Comparison of ENCODE assay signal across 17 cellular contexts in genomic region chr3:15367059-15367458, GRCh38. TPM values are rescaled to one million over a fixed set of nuclear protein-coding genes. Genes with fewer than 3 reads are reported as not detected.
DNase-seq lines count a peak whose midpoint lies in the region; ATAC-seq, FAIRE-seq and TF ChIP-seq lines count a peak whose summit lies in the region.
"Had no signal": no experiment of that assay in that cellular context is flagged by ENCODE, and none has a peak within 500 bp of the region (broad histone marks: within the 10 kb centered on the region; RNA-seq: fewer than 3 reads in every experiment).

No MANE protein-coding gene starts in this region.

- TF ChIP-seq POLR2A in GM12892 (IDR thresholded peaks at IDR 0.05; ENCODE audit: low read depth, low read length), result no peak

- FAIRE-seq in GM12892 (lab: Jason Lieb, UNC), result no peak
- FAIRE-seq: G401.6 had no signal

- peaks cover 23% of the 10 kb centered on the region for H3K4me1 ChIP-seq in CD4-positive, alpha-beta memory T cell (ENCODE audit: insufficient read depth, low read length)
- H3K4me1 ChIP-seq: psoas muscle had no signal

- POLR2A ChIA-PET in activated CD8-positive, alpha-beta T cell treated with anti-CD3 and anti-CD28 coated beads for 36 hours (lab: Charles Lee), result interaction anchor here (0.6 to 1.5 kb wide), 2 partner anchors 9 to 98 kb away, joined by 3 read pairs; no protein-coding TSS in a partner anchor
- POLR2A ChIA-PET in activated CD8-positive, alpha-beta T cell treated with anti-CD3 and anti-CD28 coated beads, Interleukin-2, amount 10 ng/mL, durations not matched to agents 7 days and 5 days (lab: Charles Lee), result interaction anchor here (0.9 kb wide), 1 partner anchor 9 kb away, joined by 3 read pairs; no protein-coding TSS in a partner anchor
- POLR2A ChIA-PET in CD4-positive, alpha-beta memory T cell (lab: Charles Lee; ENCODE audit: partially characterized antibody), result interaction anchor here (0.8 to 1.7 kb wide), 3 partner anchors 19 to 66 kb away, joined by 3 to 5 read pairs (median 4); partner anchors contain the start of gene SH3BP5

- peaks cover 6% of the 10 kb centered on the region for H3K27me3 Mint-ChIP-seq in activated CD8-positive, alpha-beta T cell treated with anti-CD3 and anti-CD28 coated beads for 36 hours
- H3K27me3 Mint-ChIP-seq in activated CD8-positive, alpha-beta T cell treated with anti-CD3 and anti-CD28 coated beads, Interleukin-2, amount 10 ng/mL, durations not matched to agents 7 days and 5 days (ENCODE audit: low read depth), result peaks cover 18% of the 10 kb centered on the region
- no peaks in the 10 kb centered on the region for H3K27me3 Mint-ChIP-seq in stimulated activated naive B cell treated with anti-CD40 and anti-IgM and Interleukin-4, amounts not matched to agents 10 μg/mL and 1 μg/mL and 100 μg/mL, for 72 hours
- no peaks in the 10 kb centered on the region for H3K27me3 Mint-ChIP-seq in CD4-positive, alpha-beta memory T cell
- H3K27me3 Mint-ChIP-seq: T-cell had no signal

- ATAC-seq in activated CD8-positive, alpha-beta T cell treated with anti-CD3 and anti-CD28 coated beads for 36 hours, result peak; percentile 29
- ATAC-seq in activated CD8-positive, alpha-beta T cell treated with anti-CD3 and anti-CD28 coated beads, Interleukin-2, amount 10 ng/mL, durations not matched to agents 7 days and 5 days, result no peak
- peak; percentile 48 for ATAC-seq in SK-N-SH treated with all-trans-retinoic acid at 6 μM for 48 hours
- ATAC-seq in stimulated activated naive B cell treated with anti-CD40 and anti-IgM and Interleukin-4, amounts not matched to agents 10 μg/mL and 1 μg/mL and 100 μg/mL, for 72 hours (replicated peaks), result peak; percentile 43 to 49
- ATAC-seq in HG03439 (IDR thresholded peaks at IDR 0.05; ENCODE audit: unreplicated experiment), result no peak
- ATAC-seq: psoas muscle, T-cell had no signal

- no peaks in the 10 kb centered on the region for H3K27me3 ChIP-seq in CD4-positive, alpha-beta memory T cell (ENCODE audit: insufficient read depth, low read length)

- TF ChIP-seq CTCF in activated CD8-positive, alpha-beta T cell treated with anti-CD3 and anti-CD28 coated beads for 36 hours (IDR thresholded peaks at IDR 0.05), result no peak
- TF ChIP-seq CTCF in epithelial cell of esophagus (IDR thresholded peaks at IDR 0.05; ENCODE audit: insufficient read depth, low read depth, low read length, missing control alignments), result no peak

- H3K36me3 ChIP-seq in CD4-positive, alpha-beta memory T cell (ENCODE audit: insufficient read depth, low read length), result no peaks in the 10 kb centered on the region

- H3K4me3 ChIP-seq in epithelial cell of esophagus (ENCODE audit: low read length), result no peak overlapping the region
- H3K4me3 ChIP-seq in CD4-positive, alpha-beta memory T cell (ENCODE audit: low read length in 2 of 2), result no peak overlapping the region
- H3K4me3 ChIP-seq: psoas muscle had no signal

- H3K9me3 Mint-ChIP-seq in activated CD8-positive, alpha-beta T cell treated with anti-CD3 and anti-CD28 coated beads for 36 hours, result no peaks in the 10 kb centered on the region
- no peaks in the 10 kb centered on the region for H3K9me3 Mint-ChIP-seq in activated CD8-positive, alpha-beta T cell treated with anti-CD3 and anti-CD28 coated beads, Interleukin-2, amount 10 ng/mL, durations not matched to agents 7 days and 5 days (ENCODE audit: insufficient read depth)
- no peaks in the 10 kb centered on the region for H3K9me3 Mint-ChIP-seq in stimulated activated naive B cell treated with anti-CD40 and anti-IgM and Interleukin-4, amounts not matched to agents 10 μg/mL and 1 μg/mL and 100 μg/mL, for 72 hours
- H3K9me3 Mint-ChIP-seq in CD4-positive, alpha-beta memory T cell, result no peaks in the 10 kb centered on the region
- H3K9me3 Mint-ChIP-seq: activated naive CD8-positive, alpha-beta T cell treated with anti-CD3 and anti-CD28 coated beads, Interleukin-2, amount 10 ng/mL, durations not matched to agents 7 days and 5 days; T-cell had no signal

- intact Hi-C loops in activated CD8-positive, alpha-beta T cell treated with anti-CD3 and anti-CD28 coated beads for 36 hours (cut with micrococcal nuclease), result no loop called here
- intact Hi-C loops in CD4-positive, alpha-beta memory T cell (cut with micrococcal nuclease), result no loop called here

- CTCF ChIA-PET in activated CD8-positive, alpha-beta T cell treated with anti-CD3 and anti-CD28 coated beads for 36 hours (lab: Charles Lee), result interaction anchor here (0.9 to 2.7 kb wide), 9 partner anchors 9 to 100 kb away, joined by 3 to 12 read pairs (median 3); partner anchors contain the start of gene SH3BP5
- CTCF ChIA-PET in activated CD8-positive, alpha-beta T cell treated with anti-CD3 and anti-CD28 coated beads, Interleukin-2, amount 10 ng/mL, durations not matched to agents 7 days and 5 days (lab: Charles Lee), result interaction anchor here (1.1 to 3.3 kb wide), 9 partner anchors 9 to 259 kb away, joined by 3 to 11 read pairs (median 4); no protein-coding TSS in a partner anchor
- CTCF ChIA-PET in CD4-positive, alpha-beta memory T cell (lab: Charles Lee; ENCODE audit: partially characterized antibody), result interaction anchor here (1.1 to 1.3 kb wide), 4 partner anchors 9 to 99 kb away, joined by 3 to 7 read pairs (median 3); no protein-coding TSS in a partner anchor

- no peak overlapping the region for H3K4me3 Mint-ChIP-seq in activated CD8-positive, alpha-beta T cell treated with anti-CD3 and anti-CD28 coated beads for 36 hours
- no peak overlapping the region for H3K4me3 Mint-ChIP-seq in activated CD8-positive, alpha-beta T cell treated with anti-CD3 and anti-CD28 coated beads, Interleukin-2, amount 10 ng/mL, durations not matched to agents 7 days and 5 days
- H3K4me3 Mint-ChIP-seq in stimulated activated naive B cell treated with anti-CD40 and anti-IgM and Interleukin-4, amounts not matched to agents 10 μg/mL and 1 μg/mL and 100 μg/mL, for 72 hours, result peak overlapping the region in 1 of 2 donors; percentile 43
- peak overlapping the region in 1 of 8 donors; percentile 7 for H3K4me3 Mint-ChIP-seq in CD4-positive, alpha-beta memory T cell
- H3K4me3 Mint-ChIP-seq: activated naive CD8-positive, alpha-beta T cell treated with anti-CD3 and anti-CD28 coated beads, Interleukin-2, amount 10 ng/mL, durations not matched to agents 7 days and 5 days; T-cell had no signal

- no peak for DNase-seq in activated CD8-positive, alpha-beta T cell treated with anti-CD3 and anti-CD28 coated beads for 36 hours
- no peak for DNase-seq in activated CD8-positive, alpha-beta T cell treated with anti-CD3 and anti-CD28 coated beads, Interleukin-2, amount 10 ng/mL, durations not matched to agents 7 days and 5 days
- DNase-seq in epithelial cell of esophagus (ENCODE audit: low read depth) (peak; percentile 30), GM12892 (ENCODE audit: insufficient read length) (no peak)
- no peak for DNase-seq in stimulated activated naive B cell treated with anti-CD40 and anti-IgM and Interleukin-4, amounts not matched to agents 10 μg/mL and 1 μg/mL and 100 μg/mL, for 72 hours
- DNase-seq in CD4-positive, alpha-beta memory T cell, result no peak
- DNase-seq: activated CD4-positive, CD25-positive, alpha-beta regulatory T cell; activated naive CD8-positive, alpha-beta T cell treated with anti-CD3 and anti-CD28 coated beads, Interleukin-2, amount 10 ng/mL, durations not matched to agents 7 days and 5 days; activated T-cell treated with anti-CD3 and anti-CD28 coated beads for 4 hours; NCI-H2081; NCI-H82; psoas muscle; substantia nigra; T-cell had no signal

- no peak overlapping the region for H3K27ac ChIP-seq in CD4-positive, alpha-beta memory T cell (ENCODE audit: low read depth, low read length)
- H3K27ac ChIP-seq: psoas muscle had no signal

- H3K36me3 Mint-ChIP-seq in activated CD8-positive, alpha-beta T cell treated with anti-CD3 and anti-CD28 coated beads for 36 hours (ENCODE audit: low read depth), result no peaks in the 10 kb centered on the region
- H3K36me3 Mint-ChIP-seq in activated CD8-positive, alpha-beta T cell treated with anti-CD3 and anti-CD28 coated beads, Interleukin-2, amount 10 ng/mL, durations not matched to agents 7 days and 5 days (ENCODE audit: low read depth), result no peaks in the 10 kb centered on the region
- H3K36me3 Mint-ChIP-seq in stimulated activated naive B cell treated with anti-CD40 and anti-IgM and Interleukin-4, amounts not matched to agents 10 μg/mL and 1 μg/mL and 100 μg/mL, for 72 hours, result no peaks in the 10 kb centered on the region
- H3K36me3 Mint-ChIP-seq in CD4-positive, alpha-beta memory T cell, result no peaks in the 10 kb centered on the region
- H3K36me3 Mint-ChIP-seq: activated naive CD8-positive, alpha-beta T cell treated with anti-CD3 and anti-CD28 coated beads, Interleukin-2, amount 10 ng/mL, durations not matched to agents 7 days and 5 days; T-cell had no signal

- no peak overlapping the region for H3K27ac Mint-ChIP-seq in activated CD8-positive, alpha-beta T cell treated with anti-CD3 and anti-CD28 coated beads for 36 hours
- H3K27ac Mint-ChIP-seq in activated CD8-positive, alpha-beta T cell treated with anti-CD3 and anti-CD28 coated beads, Interleukin-2, amount 10 ng/mL, durations not matched to agents 7 days and 5 days, result no peak overlapping the region
- peak overlapping the region; percentile 56 for H3K27ac Mint-ChIP-seq in stimulated activated naive B cell treated with anti-CD40 and anti-IgM and Interleukin-4, amounts not matched to agents 10 μg/mL and 1 μg/mL and 100 μg/mL, for 72 hours
- H3K27ac Mint-ChIP-seq in CD4-positive, alpha-beta memory T cell, result peak overlapping the region in 1 of 7 donors; percentile 65
- H3K27ac Mint-ChIP-seq: activated naive CD8-positive, alpha-beta T cell treated with anti-CD3 and anti-CD28 coated beads, Interleukin-2, amount 10 ng/mL, durations not matched to agents 7 days and 5 days; T-cell had no signal

- H3K4me1 Mint-ChIP-seq in activated CD8-positive, alpha-beta T cell treated with anti-CD3 and anti-CD28 coated beads for 36 hours (ENCODE audit: low read depth), result peaks cover 14% of the 10 kb centered on the region
- peaks cover 18% of the 10 kb centered on the region for H3K4me1 Mint-ChIP-seq in activated CD8-positive, alpha-beta T cell treated with anti-CD3 and anti-CD28 coated beads, Interleukin-2, amount 10 ng/mL, durations not matched to agents 7 days and 5 days (ENCODE audit: low read depth)
- peaks cover 31 to 56% of the 10 kb centered on the region in 2 donors for H3K4me1 Mint-ChIP-seq in stimulated activated naive B cell treated with anti-CD40 and anti-IgM and Interleukin-4, amounts not matched to agents 10 μg/mL and 1 μg/mL and 100 μg/mL, for 72 hours
- peaks cover 19 to 52% (median 26%) of the 10 kb centered on the region in 4 donors for H3K4me1 Mint-ChIP-seq in CD4-positive, alpha-beta memory T cell

- H3K9me3 ChIP-seq in CD4-positive, alpha-beta memory T cell (ENCODE audit: control insufficient read depth in 1 of 2, low read length in 2 of 2), result no peaks in the 10 kb centered on the region
- H3K9me3 ChIP-seq: psoas muscle had no signal

TF ChIP-seq in SK-N-SH treated with all-trans-retinoic acid at 6 μM for 48 hours, 23 proteins besides CTCF, POLR2A, EP300 and RAD21 (continues in another document):
- TF ChIP-seq ARNTL (CRISPR knock-in tag; IDR thresholded peaks at IDR 0.05; ENCODE audit: borderline replicate concordance, low read depth), result no peak

RNA-seq across cellular contexts. Expression of gene SH3BP5, which starts 34.7 kb away (rescaled TPM):
- total RNA-seq in activated CD8-positive, alpha-beta T cell treated with anti-CD3 and anti-CD28 coated beads for 36 hours, result 1 to 10 TPM; 2.0 to 2.4 TPM
- 10 to 100 TPM; 12.6 to 15.0 TPM for total RNA-seq in activated CD8-positive, alpha-beta T cell treated with anti-CD3 and anti-CD28 coated beads, Interleukin-2, amount 10 ng/mL, durations not matched to agents 7 days and 5 days
- 10 to 100 TPM; 55.8 to 56.9 TPM for total RNA-seq in CD4-positive, alpha-beta memory T cell
- polyA plus RNA-seq in CD4-positive, alpha-beta memory T cell, result 100 to 1,000 TPM in 1 of 2 donors, 10 to 100 TPM in 1; 48.2 to 118 TPM
- 25.2 TPM for polyA plus RNA-seq in GM12892 (2012; ENCODE audit: missing spikeins)

Comparison
In these comparisons a context has a peak if more than half of its experiments do, and no peak if none do; other contexts are left out.
1. ATAC-seq: peak in activated CD8-positive, alpha-beta T cell treated with anti-CD3 and anti-CD28 coated beads for 36 hours (single experiment), SK-N-SH treated with all-trans-retinoic acid at 6 μM for 48 hours (single experiment) and stimulated activated naive B cell treated with anti-CD40 and anti-IgM and Interleukin-4, amounts not matched to agents 10 μg/mL and 1 μg/mL and 100 μg/mL, for 72 hours (2 of 2); none in activated CD8-positive, alpha-beta T cell treated with anti-CD3 and anti-CD28 coated beads, Interleukin-2, amount 10 ng/mL, durations not matched to agents 7 days and 5 days (single experiment) and HG03439 (single experiment).